In the genomic region with DNA sequence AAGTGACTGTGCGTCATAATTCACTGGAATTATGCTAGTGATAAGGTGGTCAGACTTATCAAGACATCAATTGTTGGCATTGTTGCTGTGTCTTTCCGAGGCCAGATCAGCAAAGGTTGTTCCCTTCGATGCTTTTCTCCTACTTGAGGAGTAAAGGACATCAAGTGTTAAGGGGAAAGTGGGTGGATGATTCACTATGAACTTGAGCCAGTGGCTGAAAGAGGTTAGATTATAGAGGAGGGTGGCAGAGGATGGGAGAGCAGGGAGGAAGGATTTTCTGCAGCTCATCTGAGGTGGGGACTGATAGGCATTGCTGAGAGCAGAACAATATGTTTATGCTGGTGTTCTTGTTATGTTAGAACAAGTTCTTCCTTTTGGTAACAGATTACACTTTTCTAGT, we compare ENCODE assay signal across 22 cellular contexts.
"Had no signal": no experiment of that assay in that cellular context is flagged by ENCODE, and none has a peak within 500 bp of the region (broad histone marks: within the 10 kb centered on the region; RNA-seq: fewer than 3 reads in every experiment).

No MANE protein-coding gene starts in this region.

- H3K4me3 ChIP-seq: cardiac muscle cell, gastroesophageal sphincter, heart left ventricle, left lung, psoas muscle, testis had no signal

- H3K36me3 Mint-ChIP-seq: activated naive CD4-positive, alpha-beta T cell treated with anti-CD3 and anti-CD28 coated beads, Interleukin-2, amount 50 U/mL, for 24 hours; stimulated activated memory B cell treated with anti-CD40 and anti-IgM and Interleukin-4, amounts not matched to agents 10 μg/mL and 1 μg/mL and 100 μg/mL, for 72 hours; type B pancreatic cell had no signal

- H3K27me3 Mint-ChIP-seq: activated naive CD4-positive, alpha-beta T cell treated with anti-CD3 and anti-CD28 coated beads, Interleukin-2, amount 50 U/mL, for 24 hours; stimulated activated memory B cell treated with anti-CD40 and anti-IgM and Interleukin-4, amounts not matched to agents 10 μg/mL and 1 μg/mL and 100 μg/mL, for 72 hours; type B pancreatic cell had no signal

- H3K4me1 ChIP-seq: gastroesophageal sphincter, psoas muscle, testis had no signal

- H3K9me3 ChIP-seq: gastroesophageal sphincter, left lung, psoas muscle, testis had no signal

- H3K27ac Mint-ChIP-seq: activated naive CD4-positive, alpha-beta T cell treated with anti-CD3 and anti-CD28 coated beads, Interleukin-2, amount 50 U/mL, for 24 hours; endodermal cell; stimulated activated memory B cell treated with anti-CD40 and anti-IgM and Interleukin-4, amounts not matched to agents 10 μg/mL and 1 μg/mL and 100 μg/mL, for 72 hours; type B pancreatic cell had no signal

- DNase-seq: activated CD4-positive, alpha-beta T cell treated with anti-CD3 and anti-CD28 coated beads, Interleukin-2, amount 50 U/mL, for 1 hour; activated CD4-positive, CD25-positive, alpha-beta regulatory T cell treated with anti-CD3 and anti-CD28 coated beads, Interleukin-2, amount 50 U/mL, for 72 hours; activated CD8-positive, alpha-beta memory T cell treated with anti-CD3 and anti-CD28 coated beads, Interleukin-2, amount 50 U/mL, for 4 hours; activated effector memory CD4-positive, alpha-beta T cell treated with anti-CD3 and anti-CD28 coated beads, Interleukin-2, amount 50 U/mL, for 16 hours; activated T-cell treated with anti-CD3 and anti-CD28 coated beads, Interleukin-2, amount 50 U/mL, for 48 hours; endodermal cell; heart left ventricle; left lung; midbrain; occipital lobe; psoas muscle; right cardiac atrium; stimulated activated CD4-positive, alpha-beta T cell treated with anti-CD3 and anti-CD28 coated beads, Interleukin-4, amount 100 ng/mL, for 24 hours; T-helper 9 cell; testis had no signal

- ATAC-seq: gastroesophageal sphincter; heart left ventricle; left lung; psoas muscle; right cardiac atrium; stimulated activated memory B cell treated with anti-CD40 and anti-IgM and Interleukin-4, amounts not matched to agents 10 μg/mL and 1 μg/mL and 100 μg/mL, for 72 hours had no signal

- H3K27me3 ChIP-seq: cardiac muscle cell, gastroesophageal sphincter, heart left ventricle, left lung, testis had no signal

- H3K27ac ChIP-seq: cardiac muscle cell, epithelial cell of prostate, gastroesophageal sphincter, heart left ventricle, left lung, psoas muscle, testis, VCaP had no signal

- H3K4me3 Mint-ChIP-seq: activated naive CD4-positive, alpha-beta T cell treated with anti-CD3 and anti-CD28 coated beads, Interleukin-2, amount 50 U/mL, for 24 hours; endodermal cell; stimulated activated memory B cell treated with anti-CD40 and anti-IgM and Interleukin-4, amounts not matched to agents 10 μg/mL and 1 μg/mL and 100 μg/mL, for 72 hours; type B pancreatic cell had no signal

- H3K9me3 Mint-ChIP-seq: activated naive CD4-positive, alpha-beta T cell treated with anti-CD3 and anti-CD28 coated beads, Interleukin-2, amount 50 U/mL, for 24 hours; endodermal cell; stimulated activated memory B cell treated with anti-CD40 and anti-IgM and Interleukin-4, amounts not matched to agents 10 μg/mL and 1 μg/mL and 100 μg/mL, for 72 hours; type B pancreatic cell had no signal

- H3K36me3 ChIP-seq: cardiac muscle cell, gastroesophageal sphincter, heart left ventricle, left lung had no signal
